Comparison of ENCODE assay signal across 9 cellular contexts in genomic region chr16:89192185-89193020, GRCh38. TPM values are rescaled to one million over a fixed set of nuclear protein-coding genes. Genes with fewer than 3 reads are reported as not detected.
DNase-seq lines count a peak whose midpoint lies in the region; FAIRE-seq and TF ChIP-seq lines count a peak whose summit lies in the region.
"Not testable (repeated sequence)": the region's sequence is repeated elsewhere in the genome, so short reads cannot be mapped to it uniquely, and the experiment has no call there.
"Had no signal": no experiment of that assay in that cellular context is flagged by ENCODE, and none has a peak within 500 bp of the region (broad histone marks: within the 10 kb centered on the region; RNA-seq: fewer than 3 reads in every experiment).

No MANE protein-coding gene starts in this region.

- WGBS in smooth muscle cell (ENCODE audit: low lambda C conversion rate): 0% methylated on average over 9 of the region's 68 CpGs

- H3K27me3 Mint-ChIP-seq in immature natural killer cell (ENCODE audit: low read depth in 3 of 3): not testable (repeated sequence)

- H3K4me3 ChIP-seq in LNCaP clone FGC (ENCODE audit: low read depth, low read length) (peak overlapping the region; percentile 60), duodenal mucosa (ENCODE audit: low read depth in 1 of 2, low read length in 2 of 2) (peak overlapping the region; percentile 35 to 60), smooth muscle cell (peak overlapping the region; percentile 50)

- FAIRE-seq in urothelium cell line (lab: Jason Lieb, UNC): not testable (repeated sequence)

- not testable (repeated sequence) for H3K79me2 ChIP-seq in smooth muscle cell (ENCODE audit: low read depth)

- H3K9me3 ChIP-seq in duodenal mucosa (ENCODE audit: control insufficient read depth in 1 of 2, low read length in 2 of 2); smooth muscle cell (replicated peaks; ENCODE audit: low read depth): not testable (repeated sequence)

- H3K4me1 Mint-ChIP-seq in immature natural killer cell: not testable (repeated sequence)

- DNase-seq in GM04503 (ENCODE audit: low read depth) (peak; percentile 41), LNCaP clone FGC (ENCODE audit: low read depth) (peak; percentile 60), SIG-M5 treated with dmso at 0.1 percent for 504 hours (lab: John Stamatoyannopoulos, UW; ENCODE audit: unreplicated experiment) (peak; percentile 70), activated T-cell treated with anti-CD3 and anti-CD28 coated beads for 24 hours (ENCODE audit: low read depth) (peak; percentile 56), immature natural killer cell (peak; percentile 76 to 84 (median 81)), smooth muscle cell (lab: John Stamatoyannopoulos, UW; ENCODE audit: unreplicated experiment) (peak; percentile 39), urothelium cell line (ENCODE audit: low spot score) (peak; percentile 66)

- H3K27ac ChIP-seq in duodenal mucosa (ENCODE audit: low read depth, low read length); smooth muscle cell (ENCODE audit: low read depth): not testable (repeated sequence)

- not testable (repeated sequence) for H3F3A ChIP-seq in smooth muscle cell (ENCODE audit: low read depth)

- H3K4me3 Mint-ChIP-seq in immature natural killer cell: not testable (repeated sequence)

- not testable (repeated sequence) for H3K27ac Mint-ChIP-seq in immature natural killer cell

- not testable (repeated sequence) for H3K36me3 ChIP-seq in duodenal mucosa (ENCODE audit: control insufficient read depth in 1 of 2, insufficient read depth in 2 of 2, low read length in 2 of 2); smooth muscle cell (ENCODE audit: low read depth)

- not testable (repeated sequence) for H3K27me3 ChIP-seq in duodenal mucosa (ENCODE audit: control insufficient read depth in 1 of 2, insufficient read depth in 2 of 2, low read length in 2 of 2); smooth muscle cell (ENCODE audit: low read depth)

- not testable (repeated sequence) for H2AFZ ChIP-seq in smooth muscle cell (ENCODE audit: low read depth)

- TF ChIP-seq CTCF in LNCaP clone FGC (IDR thresholded peaks at IDR 0.05; ENCODE audit: control insufficient read depth, extremely low read depth, insufficient read depth); smooth muscle cell (IDR thresholded peaks at IDR 0.05; ENCODE audit: borderline replicate concordance, insufficient read depth, poor library complexity, severe bottlenecking): not testable (repeated sequence)

- not testable (repeated sequence) for H3K4me1 ChIP-seq in duodenal mucosa (ENCODE audit: control insufficient read depth in 1 of 2, insufficient read depth in 2 of 2, low read length in 2 of 2); smooth muscle cell (ENCODE audit: low read depth)

- not testable (repeated sequence) for H3K9ac ChIP-seq in duodenal mucosa (ENCODE audit: low read depth in 1 of 2, low read length in 2 of 2); smooth muscle cell (ENCODE audit: low read depth)

- not testable (repeated sequence) for H4K20me1 ChIP-seq in smooth muscle cell (ENCODE audit: low read depth)

- peak overlapping the region; percentile 95 for H3K4me2 ChIP-seq in smooth muscle cell

- H3K9me3 Mint-ChIP-seq in immature natural killer cell: not testable (repeated sequence)

- H3K36me3 Mint-ChIP-seq in immature natural killer cell: not testable (repeated sequence)

RNA-seq across cellular contexts. Expression of gene SLC22A31, which starts 7.9 kb away (rescaled TPM):
- polyA plus RNA-seq in immature natural killer cell (not detected), smooth muscle cell (0.43 TPM in 1 of 2 replicates, not detected in the other)
- total RNA-seq in smooth muscle cell: not detected in 2 replicates
- total RNA-seq: osteocyte had no signal

RNA-seq across cellular contexts. Expression of gene CDH15, which starts 20.9 kb away (rescaled TPM):
- polyA plus RNA-seq in immature natural killer cell (not detected), smooth muscle cell (1.2 and 1.4 TPM in 2 replicates)
- 0.36 and 0.45 TPM in 2 replicates for total RNA-seq in smooth muscle cell

RNA-seq across cellular contexts. Expression of gene ZNF778, which starts 25.1 kb away (rescaled TPM):
- 1 to 10 TPM; 4.0 to 5.0 (median 5.0) TPM for polyA plus RNA-seq in immature natural killer cell
- 6.2 and 6.7 TPM in 2 replicates for total RNA-seq in smooth muscle cell
- 1.6 and 3.0 TPM in 2 replicates for polyA plus RNA-seq in smooth muscle cell
